In the genomic region with DNA sequence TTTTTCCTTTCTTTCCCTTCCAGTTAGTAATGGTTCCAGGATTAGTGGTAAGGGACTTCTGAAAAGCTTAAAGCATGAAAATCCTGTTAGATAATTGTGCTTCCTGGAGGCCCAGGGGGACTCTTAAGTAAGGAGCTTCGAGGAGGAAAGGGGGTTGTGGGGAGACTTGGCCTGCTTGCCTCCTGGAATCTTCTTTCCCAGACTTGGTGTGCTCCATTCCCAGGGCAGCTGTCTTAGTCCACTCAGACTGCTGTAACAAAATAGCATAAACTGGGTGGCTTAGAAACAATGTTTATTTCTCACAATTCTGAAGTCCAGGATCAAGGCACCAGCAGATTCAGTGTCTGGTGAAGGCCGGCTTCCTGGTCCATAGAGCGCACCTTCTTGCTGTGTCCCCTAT, we compare ENCODE assay signal across 21 cellular contexts.
DNase-seq lines count a peak whose midpoint lies in the region; ATAC-seq, FAIRE-seq and TF ChIP-seq lines count a peak whose summit lies in the region.
"Had no signal": no experiment of that assay in that cellular context is flagged by ENCODE, and none has a peak within 500 bp of the region (broad histone marks: within the 10 kb centered on the region; RNA-seq: fewer than 3 reads in every experiment).

No MANE protein-coding gene starts in this region.

- no peak for ATAC-seq in activated T-cell treated with anti-CD3 and anti-CD28 coated beads, Interleukin-2, amount 50 U/mL, for 72 hours (replicated peaks in 1 of 2)
- ATAC-seq in left lobe of liver, result peak; percentile 19
- ATAC-seq: GM23338, Panc1 had no signal

- FAIRE-seq in GM19239 (lab: Jason Lieb, UNC), result no peak
- FAIRE-seq in RCC 7860 (lab: Jason Lieb, UNC), result no peak
- FAIRE-seq: A204.1, endothelial cell of umbilical vein had no signal

- H3K4me3 Mint-ChIP-seq in activated T-cell treated with anti-CD3 and anti-CD28 coated beads, Interleukin-2, amount 50 U/mL, for 72 hours, result peak overlapping the region in 1 of 2 donors; percentile 59
- H3K4me3 Mint-ChIP-seq: GM23338 had no signal

- no peaks in the 10 kb centered on the region for H3K36me3 ChIP-seq in WERI-Rb-1
- no peaks in the 10 kb centered on the region for H3K36me3 ChIP-seq in testis (ENCODE audit: low read depth, missing control alignments)
- H3K36me3 ChIP-seq in prostate gland, result no peaks in the 10 kb centered on the region
- H3K36me3 ChIP-seq: suprapubic skin had no signal

- H3K27me3 ChIP-seq in WERI-Rb-1 (ENCODE audit: insufficient read depth, low read depth, severe bottlenecking) (no peaks in the 10 kb centered on the region), testis (no peaks in the 10 kb centered on the region), prostate gland (replicated peaks; ENCODE audit: insufficient read depth) (no peaks in the 10 kb centered on the region)
- H3K27me3 ChIP-seq: suprapubic skin had no signal

- H3K27ac Mint-ChIP-seq in activated T-cell treated with anti-CD3 and anti-CD28 coated beads, Interleukin-2, amount 50 U/mL, for 72 hours, result peak overlapping the region; percentile 30
- H3K27ac Mint-ChIP-seq: GM23338 had no signal

- intact Hi-C loops in testis (cut with DNase I; ENCODE audit: low total_unique reads) (no loop called here), prostate gland (cut with DNase I) (no loop called here)

- TF ChIP-seq POLR2A in testis (IDR thresholded peaks at IDR 0.05) (no peak), prostate gland (IDR thresholded peaks at IDR 0.05) (no peak)

- no peak for TF ChIP-seq CTCF in WERI-Rb-1 (IDR thresholded peaks at IDR 0.05; ENCODE audit: low read depth, low read length)
- TF ChIP-seq CTCF in testis (IDR thresholded peaks at IDR 0.05), result no peak
- TF ChIP-seq CTCF in prostate gland (IDR thresholded peaks at IDR 0.05), result no peak

- peaks cover 23% of the 10 kb centered on the region for H3K4me1 Mint-ChIP-seq in activated T-cell treated with anti-CD3 and anti-CD28 coated beads, Interleukin-2, amount 50 U/mL, for 72 hours (ENCODE audit: low read depth)

- no peaks in the 10 kb centered on the region for H3K36me3 Mint-ChIP-seq in activated T-cell treated with anti-CD3 and anti-CD28 coated beads, Interleukin-2, amount 50 U/mL, for 72 hours (ENCODE audit: insufficient read depth in 2 of 2)

- H3K27me3 Mint-ChIP-seq in activated T-cell treated with anti-CD3 and anti-CD28 coated beads, Interleukin-2, amount 50 U/mL, for 72 hours (ENCODE audit: low read depth), result no peaks in the 10 kb centered on the region

- H3K4me1 ChIP-seq in testis, result peaks cover 5% of the 10 kb centered on the region
- no peaks in the 10 kb centered on the region for H3K4me1 ChIP-seq in prostate gland (replicated peaks)
- H3K4me1 ChIP-seq: Caco-2 had no signal

- H3K9me3 Mint-ChIP-seq in activated T-cell treated with anti-CD3 and anti-CD28 coated beads, Interleukin-2, amount 50 U/mL, for 72 hours, result no peaks in the 10 kb centered on the region
- H3K9me3 Mint-ChIP-seq: activated naive CD4-positive, alpha-beta T cell treated with anti-CD3 and anti-CD28 coated beads, Interleukin-2, amount 50 U/mL, for 72 hours; GM23338 had no signal

- no peak for DNase-seq in activated T-cell treated with anti-CD3 and anti-CD28 coated beads, Interleukin-2, amount 50 U/mL, for 72 hours
- no peak for DNase-seq in activated T-cell treated with anti-CD3 and anti-CD28 coated beads, Interleukin-2, amount 50 U/mL, for 48 hours
- DNase-seq in WERI-Rb-1 (peak; percentile 46), left lobe of liver (ENCODE audit: low spot score) (no peak), testis (peak; percentile 19), prostate gland (ENCODE audit: low spot score) (no peak), GM19239 (ENCODE audit: insufficient read length, low spot score) (no peak), RCC 7860 (ENCODE audit: low spot score) (no peak)
- DNase-seq: Caco-2, caudate nucleus, GF-D8, NCI-H2029, NCI-H526 treated with DMSO at 0.1 percent for 48 hours, SW 1271 had no signal

- H3K4me3 ChIP-seq in WERI-Rb-1 (ENCODE audit: low read depth, low read length), result no peak overlapping the region
- no peak overlapping the region for H3K4me3 ChIP-seq in testis
- H3K4me3 ChIP-seq in prostate gland, result no peak overlapping the region
- H3K4me3 ChIP-seq: GM23338 had no signal

- peaks cover 4% of the 10 kb centered on the region for H3K9me3 ChIP-seq in WERI-Rb-1 (ENCODE audit: severe bottlenecking)
- no peaks in the 10 kb centered on the region for H3K9me3 ChIP-seq in testis
- H3K9me3 ChIP-seq in prostate gland, result no peaks in the 10 kb centered on the region
- H3K9me3 ChIP-seq: Caco-2, suprapubic skin had no signal

- WGBS in testis, 2 donors, result 57 to 78% methylated on average over 3 of the region's 3 CpGs
- 76% methylated on average over 3 of the region's 3 CpGs for WGBS in prostate gland

- H3K27ac ChIP-seq in WERI-Rb-1 (peak overlapping the region; percentile 44), testis (no peak overlapping the region), prostate gland (peak overlapping the region in 1 of 2 donors; percentile 23)
- H3K27ac ChIP-seq: suprapubic skin, VCaP had no signal

Comparison
In these comparisons a context has a peak if more than half of its experiments do, and no peak if none do; other contexts are left out.
1. DNase-seq: peak in WERI-Rb-1 (single experiment) and testis (single experiment); none in activated T-cell treated with anti-CD3 and anti-CD28 coated beads, Interleukin-2, amount 50 U/mL, for 72 hours (0 of 2), activated T-cell treated with anti-CD3 and anti-CD28 coated beads, Interleukin-2, amount 50 U/mL, for 48 hours (0 of 2), left lobe of liver (single experiment), prostate gland (single experiment), GM19239 (single experiment) and RCC 7860 (single experiment).